In genomic region chr17:32259596-32259995, GRCh38 we compare ENCODE assay signal across 18 cellular contexts. TPM values are rescaled to one million over a fixed set of nuclear protein-coding genes. Genes with fewer than 3 reads are reported as not detected.
DNase-seq lines count a peak whose midpoint lies in the region; ATAC-seq and TF ChIP-seq lines count a peak whose summit lies in the region.
"Had no signal": no experiment of that assay in that cellular context is flagged by ENCODE, and none has a peak within 500 bp of the region (broad histone marks: within the 10 kb centered on the region; RNA-seq: fewer than 3 reads in every experiment).

No MANE protein-coding gene starts in this region.

- H3K4me1 Mint-ChIP-seq in activated T-helper 2 cell treated with anti-CD3 and anti-CD28 coated beads, Interferon-gamma antibody, Interleukin-2, Interleukin-4, amounts not matched to agents 10 μg/mL and 5 μg/mL and 100 μg/mL, durations not matched to agents 14 hours and 24 hours and 36 hours (ENCODE audit: low read depth) = peaks cover 1% of the 10 kb centered on the region
- H3K4me1 Mint-ChIP-seq: activated naive CD8-positive, alpha-beta T cell treated with anti-CD3 and anti-CD28 coated beads for 36 hours; naive B cell had no signal

- H3K4me3 Mint-ChIP-seq in activated T-helper 2 cell treated with anti-CD3 and anti-CD28 coated beads, Interferon-gamma antibody, Interleukin-2, Interleukin-4, amounts not matched to agents 10 μg/mL and 5 μg/mL and 100 μg/mL, durations not matched to agents 14 hours and 24 hours and 36 hours (ENCODE audit: low read depth) = no peak overlapping the region
- H3K4me3 Mint-ChIP-seq: activated B cell treated with CpG ODN at 0.5 μM for 24 hours; activated naive CD8-positive, alpha-beta T cell treated with anti-CD3 and anti-CD28 coated beads for 36 hours; naive B cell; stimulated activated naive CD8-positive, alpha-beta T cell treated with anti-CD3 and anti-CD28 coated beads, Interleukin-15, Interleukin-2, amounts not matched to agents 100 ng/mL and 50 ng/mL, for 24 hours had no signal

- no peaks in the 10 kb centered on the region for H3K4me1 ChIP-seq in foreskin keratinocyte
- H3K4me1 ChIP-seq: HAP-1, right lobe of liver had no signal

- ATAC-seq in foreskin keratinocyte = no peak
- ATAC-seq: left colon, right lobe of liver had no signal

- DNase-seq in HT1080 (ENCODE audit: low read depth) (peak; percentile 50), astrocyte of the spinal cord (ENCODE audit: low read depth, low spot score) (peak; percentile 62), head of caudate nucleus (peak in 35 of 42 donors; percentile 29 to 85 (median 60)), HPDE6-E6E7 (ENCODE audit: extremely low spot score) (no peak), foreskin keratinocyte (no peak), cerebellum (ENCODE audit: low spot score) (no peak)
- DNase-seq in activated T-helper 2 cell treated with anti-CD3 and anti-CD28 coated beads, Interferon-gamma antibody, Interleukin-2, Interleukin-4, amounts not matched to agents 10 μg/mL and 5 μg/mL and 100 μg/mL, durations not matched to agents 14 hours and 24 hours and 36 hours (ENCODE audit: low spot score) = no peak
- DNase-seq: activated B cell treated with CpG ODN at 0.5 μM for 24 hours; activated naive CD8-positive, alpha-beta T cell treated with anti-CD3 and anti-CD28 coated beads for 36 hours; COR-L47; heart left ventricle; left colon; naive B cell; OCI-M1; right lobe of liver; SW 1271 had no signal

- no peak overlapping the region for H3K4me3 ChIP-seq in astrocyte of the spinal cord (ENCODE audit: low read depth, low read length)
- H3K4me3 ChIP-seq: HAP-1, heart left ventricle, right lobe of liver had no signal

- in situ Hi-C loops in astrocyte of the spinal cord (cut with HindIII; ENCODE audit: low sequenced_read_pairs) = no loop called here

- H3K27ac Mint-ChIP-seq in activated T-helper 2 cell treated with anti-CD3 and anti-CD28 coated beads, Interferon-gamma antibody, Interleukin-2, Interleukin-4, amounts not matched to agents 10 μg/mL and 5 μg/mL and 100 μg/mL, durations not matched to agents 14 hours and 24 hours and 36 hours = no peak overlapping the region
- H3K27ac Mint-ChIP-seq: activated B cell treated with CpG ODN at 0.5 μM for 24 hours; activated naive CD8-positive, alpha-beta T cell treated with anti-CD3 and anti-CD28 coated beads for 36 hours; naive B cell; stimulated activated naive CD8-positive, alpha-beta T cell treated with anti-CD3 and anti-CD28 coated beads, Interleukin-15, Interleukin-2, amounts not matched to agents 100 ng/mL and 50 ng/mL, for 24 hours had no signal

- TF ChIP-seq CTCF in astrocyte of the spinal cord (IDR thresholded peaks at IDR 0.05; ENCODE audit: low read depth, low read length) (no peak), foreskin keratinocyte (conservative IDR thresholded peaks at IDR 0.05) (no peak)

- no peaks in the 10 kb centered on the region for H3K9me3 Mint-ChIP-seq in activated T-helper 2 cell treated with anti-CD3 and anti-CD28 coated beads, Interferon-gamma antibody, Interleukin-2, Interleukin-4, amounts not matched to agents 10 μg/mL and 5 μg/mL and 100 μg/mL, durations not matched to agents 14 hours and 24 hours and 36 hours
- H3K9me3 Mint-ChIP-seq: activated B cell treated with CpG ODN at 0.5 μM for 24 hours; activated naive CD8-positive, alpha-beta T cell treated with anti-CD3 and anti-CD28 coated beads for 36 hours; naive B cell; stimulated activated naive CD8-positive, alpha-beta T cell treated with anti-CD3 and anti-CD28 coated beads, Interleukin-15, Interleukin-2, amounts not matched to agents 100 ng/mL and 50 ng/mL, for 24 hours had no signal

- peaks cover 66% of the 10 kb centered on the region for H3K27me3 Mint-ChIP-seq in activated T-helper 2 cell treated with anti-CD3 and anti-CD28 coated beads, Interferon-gamma antibody, Interleukin-2, Interleukin-4, amounts not matched to agents 10 μg/mL and 5 μg/mL and 100 μg/mL, durations not matched to agents 14 hours and 24 hours and 36 hours (ENCODE audit: low read depth)

- H3K27me3 ChIP-seq in foreskin keratinocyte = peaks cover 41% of the 10 kb centered on the region
- H3K27me3 ChIP-seq: right lobe of liver had no signal

- no peaks in the 10 kb centered on the region for H3K36me3 Mint-ChIP-seq in activated T-helper 2 cell treated with anti-CD3 and anti-CD28 coated beads, Interferon-gamma antibody, Interleukin-2, Interleukin-4, amounts not matched to agents 10 μg/mL and 5 μg/mL and 100 μg/mL, durations not matched to agents 14 hours and 24 hours and 36 hours (ENCODE audit: low read depth)
- H3K36me3 Mint-ChIP-seq: activated naive CD8-positive, alpha-beta T cell treated with anti-CD3 and anti-CD28 coated beads for 36 hours; naive B cell had no signal

- intact Hi-C loops in head of caudate nucleus (cut with DNase I) = loop anchor here (10.0 kb wide), 1 partner anchor 185 kb away; the partner anchor contains the start of gene PSMD11
- intact Hi-C loops in activated T-helper 2 cell treated with anti-CD3 and anti-CD28 coated beads, Interferon-gamma antibody, Interleukin-2, Interleukin-4, amounts not matched to agents 10 μg/mL and 5 μg/mL and 100 μg/mL, durations not matched to agents 14 hours and 24 hours and 36 hours (cut with micrococcal nuclease) = loop anchor here (10.0 kb wide), 1 partner anchor 185 kb away; the partner anchor contains the start of gene PSMD11

- no peak overlapping the region for H3K27ac ChIP-seq in foreskin keratinocyte
- H3K27ac ChIP-seq: heart left ventricle, right lobe of liver had no signal

RNA-seq across cellular contexts. Expression of gene RHBDL3, which starts 6.0 kb away (rescaled TPM):
- 0.03 and 0.27 TPM in 2 replicates for total RNA-seq in HT1080 (2014; rRNA removed; shearing (Covaris generic))
- 0.11 and 0.57 TPM in 2 replicates for polyA plus RNA-seq in HT1080 (2015; cell fraction: cytosol; rRNA removed)
- 0.57 TPM in 1 of 2 replicates, not detected in the other for polyA plus RNA-seq in HT1080 (2015; cell fraction: nucleus; rRNA removed)
- 0.11 and 0.18 TPM in 2 replicates for total RNA-seq in activated T-helper 2 cell treated with anti-CD3 and anti-CD28 coated beads, Interferon-gamma antibody, Interleukin-2, Interleukin-4, amounts not matched to agents 10 μg/mL and 5 μg/mL and 100 μg/mL, durations not matched to agents 14 hours and 24 hours and 36 hours
- total RNA-seq in foreskin keratinocyte = 0.03 TPM in 1 of 2 replicates, not detected in the other
- 0.02 TPM in 1 of 2 replicates, not detected in the other for polyA plus RNA-seq in foreskin keratinocyte
- total RNA-seq in cerebellum = 5.0 TPM

Comparison
In these comparisons a context has a peak if more than half of its experiments do, and no peak if none do; other contexts are left out.
1. DNase-seq: peak in HT1080 (single experiment), astrocyte of the spinal cord (single experiment) and head of caudate nucleus (35 of 42); none in activated T-helper 2 cell treated with anti-CD3 and anti-CD28 coated beads, Interferon-gamma antibody, Interleukin-2, Interleukin-4, amounts not matched to agents 10 μg/mL and 5 μg/mL and 100 μg/mL, durations not matched to agents 14 hours and 24 hours and 36 hours (single experiment), HPDE6-E6E7 (single experiment), foreskin keratinocyte (0 of 2) and cerebellum (single experiment).